13 cellular contexts compared by ENCODE assay signal in genomic region chr4:5006932-5007331, GRCh38. TPM values are rescaled to one million over a fixed set of nuclear protein-coding genes. Genes with fewer than 3 reads are reported as not detected.
"Had no signal": no experiment of that assay in that cellular context is flagged by ENCODE, and none has a peak within 500 bp of the region (broad histone marks: within the 10 kb centered on the region; RNA-seq: fewer than 3 reads in every experiment).

No MANE protein-coding gene starts in this region.

RNA-seq across cellular contexts. Expression of gene CYTL1, which starts 12.3 kb away (rescaled TPM):
- total RNA-seq: activated B cell treated with CpG ODN at 0.5 μM for 24 hours; activated CD4-positive, alpha-beta memory T cell treated with anti-CD3 and anti-CD28 coated beads for 36 hours; activated CD4-positive, alpha-beta memory T cell treated with anti-CD3 and anti-CD28 coated beads, Interleukin-2, amount 10 ng/mL, durations not matched to agents 7 days and 5 days; activated CD4-positive, alpha-beta T cell treated with anti-CD3 and anti-CD28 coated beads for 36 hours; activated CD4-positive, alpha-beta T cell treated with anti-CD3 and anti-CD28 coated beads, Interleukin-2, amount 10 ng/mL, durations not matched to agents 24 days and 14 days; activated CD4-positive, alpha-beta T cell treated with anti-CD3 and anti-CD28 coated beads, Interleukin-2, amount 10 ng/mL, durations not matched to agents 7 days and 5 days; activated CD8-positive, alpha-beta memory T cell treated with anti-CD3 and anti-CD28 coated beads for 36 hours; activated CD8-positive, alpha-beta memory T cell treated with anti-CD3 and anti-CD28 coated beads, Interleukin-2, amount 10 ng/mL, durations not matched to agents 7 days and 5 days; activated CD8-positive, alpha-beta T cell treated with anti-CD3 and anti-CD28 coated beads for 36 hours; activated CD8-positive, alpha-beta T cell treated with anti-CD3 and anti-CD28 coated beads, Interleukin-2, amount 10 ng/mL, durations not matched to agents 7 days and 5 days; T-helper 1 cell treated with Interleukin-12 subunit alpha and Interleukin-12 subunit beta and Interleukin-4 antibody, amounts not matched to agents 30 ng/mL and 1 ng/mL, for 36 hours; T-helper 17 cell; T-helper 2 cell treated with Interferon-gamma antibody and Interleukin-4, amounts not matched to agents 100 ng/mL and 5 ng/mL, for 36 hours had no signal

RNA-seq across cellular contexts. Expression of gene STK32B, which starts 44.3 kb away (rescaled TPM):
- total RNA-seq: activated B cell treated with CpG ODN at 0.5 μM for 24 hours; activated CD4-positive, alpha-beta memory T cell treated with anti-CD3 and anti-CD28 coated beads for 36 hours; activated CD4-positive, alpha-beta memory T cell treated with anti-CD3 and anti-CD28 coated beads, Interleukin-2, amount 10 ng/mL, durations not matched to agents 7 days and 5 days; activated CD4-positive, alpha-beta T cell treated with anti-CD3 and anti-CD28 coated beads for 36 hours; activated CD4-positive, alpha-beta T cell treated with anti-CD3 and anti-CD28 coated beads, Interleukin-2, amount 10 ng/mL, durations not matched to agents 24 days and 14 days; activated CD4-positive, alpha-beta T cell treated with anti-CD3 and anti-CD28 coated beads, Interleukin-2, amount 10 ng/mL, durations not matched to agents 7 days and 5 days; activated CD8-positive, alpha-beta memory T cell treated with anti-CD3 and anti-CD28 coated beads for 36 hours; activated CD8-positive, alpha-beta memory T cell treated with anti-CD3 and anti-CD28 coated beads, Interleukin-2, amount 10 ng/mL, durations not matched to agents 7 days and 5 days; activated CD8-positive, alpha-beta T cell treated with anti-CD3 and anti-CD28 coated beads for 36 hours; activated CD8-positive, alpha-beta T cell treated with anti-CD3 and anti-CD28 coated beads, Interleukin-2, amount 10 ng/mL, durations not matched to agents 7 days and 5 days; T-helper 1 cell treated with Interleukin-12 subunit alpha and Interleukin-12 subunit beta and Interleukin-4 antibody, amounts not matched to agents 30 ng/mL and 1 ng/mL, for 36 hours; T-helper 2 cell treated with Interferon-gamma antibody and Interleukin-4, amounts not matched to agents 100 ng/mL and 5 ng/mL, for 36 hours had no signal
